Comparison of ENCODE assay signal across 17 cellular contexts in genomic region chr5:58274199-58274598, GRCh38.
"Had no signal": no experiment of that assay in that cellular context is flagged by ENCODE, and none has a peak within 500 bp of the region (broad histone marks: within the 10 kb centered on the region; RNA-seq: fewer than 3 reads in every experiment).

No MANE protein-coding gene starts in this region.

- H3K36me3 Mint-ChIP-seq: activated CD8-positive, alpha-beta memory T cell treated with anti-CD3 and anti-CD28 coated beads, Interleukin-2, amount 10 ng/mL, durations not matched to agents 7 days and 5 days; activated naive CD8-positive, alpha-beta T cell; WTC11 had no signal

- H3K9me3 Mint-ChIP-seq: activated CD4-positive, alpha-beta memory T cell treated with anti-CD3 and anti-CD28 coated beads, Interleukin-2, amount 10 ng/mL, durations not matched to agents 7 days and 5 days; neural crest cell; stimulated activated naive CD8-positive, alpha-beta T cell treated with anti-CD3 and anti-CD28 coated beads, Interleukin-15, Interleukin-2, amounts not matched to agents 100 ng/mL and 50 ng/mL, for 24 hours; T-helper 2 cell treated with Interferon-gamma antibody and Interleukin-4, amounts not matched to agents 5 μg/mL and 100 μg/mL, for 36 hours had no signal

- H3K9me3 ChIP-seq: tibial nerve, uterus had no signal

- H3K4me3 Mint-ChIP-seq: activated CD4-positive, alpha-beta memory T cell treated with anti-CD3 and anti-CD28 coated beads, Interleukin-2, amount 10 ng/mL, durations not matched to agents 7 days and 5 days; activated CD8-positive, alpha-beta memory T cell treated with anti-CD3 and anti-CD28 coated beads, Interleukin-2, amount 10 ng/mL, durations not matched to agents 7 days and 5 days; activated naive CD8-positive, alpha-beta T cell; neural crest cell; stimulated activated naive CD8-positive, alpha-beta T cell treated with anti-CD3 and anti-CD28 coated beads, Interleukin-15, Interleukin-2, amounts not matched to agents 100 ng/mL and 50 ng/mL, for 24 hours; T-helper 2 cell treated with Interferon-gamma antibody and Interleukin-4, amounts not matched to agents 5 μg/mL and 100 μg/mL, for 36 hours; WTC11 had no signal

- H3K27me3 ChIP-seq: dorsolateral prefrontal cortex, tibial nerve, uterus had no signal

- DNase-seq: activated CD4-positive, alpha-beta memory T cell treated with anti-CD3 and anti-CD28 coated beads, Interleukin-2, amount 10 ng/mL, durations not matched to agents 7 days and 5 days; activated CD4-positive, alpha-beta T cell treated with anti-CD3 and anti-CD28 coated beads for 4 hours; activated CD8-positive, alpha-beta memory T cell treated with anti-CD3 and anti-CD28 coated beads, Interleukin-2, amount 10 ng/mL, durations not matched to agents 7 days and 5 days; amniotic stem cell; dorsolateral prefrontal cortex; midbrain; right cardiac atrium; uterus had no signal

- ATAC-seq: activated CD8-positive, alpha-beta memory T cell treated with anti-CD3 and anti-CD28 coated beads, Interleukin-2, amount 10 ng/mL, durations not matched to agents 7 days and 5 days; esophagus mucosa; right cardiac atrium; WTC11 had no signal

- H3K27ac ChIP-seq: tibial nerve had no signal

- H3K36me3 ChIP-seq: tibial nerve, uterus had no signal

- H3K4me1 ChIP-seq: tibial nerve, uterus had no signal

- H3K4me1 Mint-ChIP-seq: activated CD8-positive, alpha-beta memory T cell treated with anti-CD3 and anti-CD28 coated beads, Interleukin-2, amount 10 ng/mL, durations not matched to agents 7 days and 5 days; neural crest cell; WTC11 had no signal

- H3K27ac Mint-ChIP-seq: activated CD4-positive, alpha-beta memory T cell treated with anti-CD3 and anti-CD28 coated beads, Interleukin-2, amount 10 ng/mL, durations not matched to agents 7 days and 5 days; activated CD8-positive, alpha-beta memory T cell treated with anti-CD3 and anti-CD28 coated beads, Interleukin-2, amount 10 ng/mL, durations not matched to agents 7 days and 5 days; activated naive CD8-positive, alpha-beta T cell; progenitor cell of endocrine pancreas; stimulated activated naive CD8-positive, alpha-beta T cell treated with anti-CD3 and anti-CD28 coated beads, Interleukin-15, Interleukin-2, amounts not matched to agents 100 ng/mL and 50 ng/mL, for 24 hours; T-helper 2 cell treated with Interferon-gamma antibody and Interleukin-4, amounts not matched to agents 5 μg/mL and 100 μg/mL, for 36 hours; WTC11 had no signal

- H3K27me3 Mint-ChIP-seq: activated CD4-positive, alpha-beta memory T cell treated with anti-CD3 and anti-CD28 coated beads, Interleukin-2, amount 10 ng/mL, durations not matched to agents 7 days and 5 days; progenitor cell of endocrine pancreas had no signal

- H3K4me3 ChIP-seq: dorsolateral prefrontal cortex, skin epidermis, tibial nerve, uterus had no signal
